In the genomic region with DNA sequence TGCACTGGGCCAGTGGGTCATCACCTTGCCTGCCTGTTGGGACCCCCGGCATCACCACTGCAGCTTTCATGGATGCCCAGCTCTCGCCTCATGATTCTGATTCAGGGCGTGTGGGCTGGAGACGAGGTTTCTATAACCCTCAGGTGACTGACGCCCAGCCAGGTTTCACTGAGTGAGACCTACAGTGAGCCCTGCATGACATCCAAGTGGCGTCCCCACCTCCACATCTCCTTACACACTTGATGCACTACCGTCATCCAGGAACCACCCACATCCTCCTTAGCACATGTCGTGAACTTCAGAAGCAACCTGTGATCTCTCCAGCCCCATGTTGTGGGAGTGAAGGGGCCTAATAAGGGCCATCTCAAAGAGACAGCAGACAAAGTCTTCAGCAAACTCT, we compare ENCODE assay signal across 18 cellular contexts.
A peak's percentile ranks its signal among the peaks of the same experiment; 100 is the strongest.
DNase-seq lines count a peak whose midpoint lies in the region; ATAC-seq and TF ChIP-seq lines count a peak whose summit lies in the region.
"Had no signal": no experiment of that assay in that cellular context is flagged by ENCODE, and none has a peak within 500 bp of the region (broad histone marks: within the 10 kb centered on the region; RNA-seq: fewer than 3 reads in every experiment).

No MANE protein-coding gene starts in this region.

- H3K27ac Mint-ChIP-seq in activated CD8-positive, alpha-beta T cell treated with anti-CD3 and anti-CD28 coated beads for 36 hours: no peak overlapping the region
- no peak overlapping the region for H3K27ac Mint-ChIP-seq in activated CD8-positive, alpha-beta T cell treated with anti-CD3 and anti-CD28 coated beads, Interleukin-2, amount 10 ng/mL, durations not matched to agents 7 days and 5 days
- H3K27ac Mint-ChIP-seq: B cell; CD4-positive, alpha-beta T cell; CD8-positive, alpha-beta T cell had no signal

- H3K4me3 ChIP-seq in HEK293 (ENCODE audit: low read depth, low read length): no peak overlapping the region
- H3K4me3 ChIP-seq: A549 had no signal

- intact Hi-C loops in activated CD8-positive, alpha-beta T cell treated with anti-CD3 and anti-CD28 coated beads for 36 hours (cut with micrococcal nuclease): no loop called here
- intact Hi-C loops in head of caudate nucleus (cut with DNase I): no loop called here

- H3K4me1 ChIP-seq in HEK293 (ENCODE audit: control insufficient read depth, insufficient read depth, low read length): no peaks in the 10 kb centered on the region
- H3K4me1 ChIP-seq: A549 had no signal

- peaks cover 22% of the 10 kb centered on the region for H3K27me3 Mint-ChIP-seq in activated CD8-positive, alpha-beta T cell treated with anti-CD3 and anti-CD28 coated beads for 36 hours
- peaks cover 7% of the 10 kb centered on the region for H3K27me3 Mint-ChIP-seq in activated CD8-positive, alpha-beta T cell treated with anti-CD3 and anti-CD28 coated beads, Interleukin-2, amount 10 ng/mL, durations not matched to agents 7 days and 5 days (ENCODE audit: low read depth)

- H3K4me3 Mint-ChIP-seq in activated CD8-positive, alpha-beta T cell treated with anti-CD3 and anti-CD28 coated beads for 36 hours: no peak overlapping the region
- H3K4me3 Mint-ChIP-seq in activated CD8-positive, alpha-beta T cell treated with anti-CD3 and anti-CD28 coated beads, Interleukin-2, amount 10 ng/mL, durations not matched to agents 7 days and 5 days: no peak overlapping the region
- H3K4me3 Mint-ChIP-seq: B cell; CD4-positive, alpha-beta T cell; CD8-positive, alpha-beta T cell had no signal

- TF ChIP-seq CTCF in activated CD8-positive, alpha-beta T cell treated with anti-CD3 and anti-CD28 coated beads for 36 hours (IDR thresholded peaks at IDR 0.05): no peak
- TF ChIP-seq CTCF in HEK293 (tag by site-specific recombination; IDR thresholded peaks at IDR 0.05): no peak

- DNase-seq in activated CD8-positive, alpha-beta T cell treated with anti-CD3 and anti-CD28 coated beads for 36 hours: peak; percentile 3
- no peak for DNase-seq in activated CD8-positive, alpha-beta T cell treated with anti-CD3 and anti-CD28 coated beads, Interleukin-2, amount 10 ng/mL, durations not matched to agents 7 days and 5 days
- DNase-seq in head of caudate nucleus: peak in 35 of 42 donors; percentile 15 to 87 (median 55)
- DNase-seq in NK-92 treated with Interleukin-12 subunit alpha and Interleukin-12 subunit beta, amount 100 ng/mL, for 24 hours (lab: John Stamatoyannopoulos, UW): no peak
- DNase-seq: AML-193; Calu3; CD4-positive, alpha-beta T cell; DMS79 treated with DMSO at 0.1 percent for 48 hours; GF-D8 had no signal

- CTCF ChIA-PET in activated CD8-positive, alpha-beta T cell treated with anti-CD3 and anti-CD28 coated beads for 36 hours (lab: Charles Lee): no interaction called here
- CTCF ChIA-PET in activated CD8-positive, alpha-beta T cell treated with anti-CD3 and anti-CD28 coated beads, Interleukin-2, amount 10 ng/mL, durations not matched to agents 7 days and 5 days (lab: Charles Lee): no interaction called here
- CTCF ChIA-PET in HEK293 (lab: Yijun Ruan, JAX): no interaction called here

- no peaks in the 10 kb centered on the region for H3K9me3 Mint-ChIP-seq in activated CD8-positive, alpha-beta T cell treated with anti-CD3 and anti-CD28 coated beads for 36 hours
- H3K9me3 Mint-ChIP-seq in activated CD8-positive, alpha-beta T cell treated with anti-CD3 and anti-CD28 coated beads, Interleukin-2, amount 10 ng/mL, durations not matched to agents 7 days and 5 days (ENCODE audit: insufficient read depth): no peaks in the 10 kb centered on the region
- H3K9me3 Mint-ChIP-seq: CD4-positive, alpha-beta T cell; CD8-positive, alpha-beta T cell had no signal

- H3K4me1 Mint-ChIP-seq in activated CD8-positive, alpha-beta T cell treated with anti-CD3 and anti-CD28 coated beads for 36 hours (ENCODE audit: low read depth): no peaks in the 10 kb centered on the region
- no peaks in the 10 kb centered on the region for H3K4me1 Mint-ChIP-seq in activated CD8-positive, alpha-beta T cell treated with anti-CD3 and anti-CD28 coated beads, Interleukin-2, amount 10 ng/mL, durations not matched to agents 7 days and 5 days (ENCODE audit: low read depth)
- H3K4me1 Mint-ChIP-seq: B cell had no signal

- H3K36me3 Mint-ChIP-seq in activated CD8-positive, alpha-beta T cell treated with anti-CD3 and anti-CD28 coated beads for 36 hours (ENCODE audit: low read depth): no peaks in the 10 kb centered on the region
- H3K36me3 Mint-ChIP-seq in activated CD8-positive, alpha-beta T cell treated with anti-CD3 and anti-CD28 coated beads, Interleukin-2, amount 10 ng/mL, durations not matched to agents 7 days and 5 days (ENCODE audit: low read depth): no peaks in the 10 kb centered on the region
- H3K36me3 Mint-ChIP-seq: CD8-positive, alpha-beta T cell had no signal

- H3K9me3 ChIP-seq in HEK293 (ENCODE audit: control insufficient read depth, insufficient read depth, low read depth, low read length): no peaks in the 10 kb centered on the region
- H3K9me3 ChIP-seq: A549, Caco-2 had no signal

- POLR2A ChIA-PET in activated CD8-positive, alpha-beta T cell treated with anti-CD3 and anti-CD28 coated beads for 36 hours (lab: Charles Lee): no interaction called here
- POLR2A ChIA-PET in activated CD8-positive, alpha-beta T cell treated with anti-CD3 and anti-CD28 coated beads, Interleukin-2, amount 10 ng/mL, durations not matched to agents 7 days and 5 days (lab: Charles Lee): no interaction called here
- POLR2A ChIA-PET in HEK293 (lab: Yijun Ruan, JAX): no interaction called here

- no peaks in the 10 kb centered on the region for H3K36me3 ChIP-seq in HEK293 (ENCODE audit: control insufficient read depth in 2 of 2, insufficient read depth in 1 of 2, low read length in 2 of 2)

- no peak overlapping the region for H3K27ac ChIP-seq in HEK293 (ENCODE audit: extremely low read depth, low read depth, low read length)
- H3K27ac ChIP-seq: 22Rv1, A549, C4-2B had no signal

- ATAC-seq in activated CD8-positive, alpha-beta T cell treated with anti-CD3 and anti-CD28 coated beads for 36 hours: no peak
- ATAC-seq in activated CD8-positive, alpha-beta T cell treated with anti-CD3 and anti-CD28 coated beads, Interleukin-2, amount 10 ng/mL, durations not matched to agents 7 days and 5 days: no peak
- ATAC-seq in HG03039 (IDR thresholded peaks at IDR 0.05; ENCODE audit: unreplicated experiment): no peak
- no peak for ATAC-seq in HG02759 (IDR thresholded peaks at IDR 0.05; ENCODE audit: unreplicated experiment)
- ATAC-seq: A549; CD8-positive, alpha-beta T cell had no signal

TF ChIP-seq in HEK293, 187 proteins besides CTCF, POLR2A, EP300 and RAD21:
- TF ChIP-seq, protein P1, sequence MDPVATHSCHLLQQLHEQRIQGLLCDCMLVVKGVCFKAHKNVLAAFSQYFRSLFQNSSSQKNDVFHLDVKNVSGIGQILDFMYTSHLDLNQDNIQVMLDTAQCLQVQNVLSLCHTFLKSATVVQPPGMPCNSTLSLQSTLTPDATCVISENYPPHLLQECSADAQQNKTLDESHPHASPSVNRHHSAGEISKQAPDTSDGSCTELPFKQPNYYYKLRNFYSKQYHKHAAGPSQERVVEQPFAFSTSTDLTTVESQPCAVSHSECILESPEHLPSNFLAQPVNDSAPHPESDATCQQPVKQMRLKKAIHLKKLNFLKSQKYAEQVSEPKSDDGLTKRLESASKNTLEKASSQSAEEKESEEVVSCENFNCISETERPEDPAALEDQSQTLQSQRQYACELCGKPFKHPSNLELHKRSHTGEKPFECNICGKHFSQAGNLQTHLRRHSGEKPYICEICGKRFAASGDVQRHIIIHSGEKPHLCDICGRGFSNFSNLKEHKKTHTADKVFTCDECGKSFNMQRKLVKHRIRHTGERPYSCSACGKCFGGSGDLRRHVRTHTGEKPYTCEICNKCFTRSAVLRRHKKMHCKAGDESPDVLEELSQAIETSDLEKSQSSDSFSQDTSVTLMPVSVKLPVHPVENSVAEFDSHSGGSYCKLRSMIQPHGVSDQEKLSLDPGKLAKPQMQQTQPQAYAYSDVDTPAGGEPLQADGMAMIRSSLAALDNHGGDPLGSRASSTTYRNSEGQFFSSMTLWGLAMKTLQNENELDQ (tag by site-specific recombination; IDR thresholded peaks at IDR 0.05; ENCODE audit: low read depth): no peak
- TF ChIP-seq BCL11A (tag by site-specific recombination; IDR thresholded peaks at IDR 0.05; ENCODE audit: low read depth) (no peak), KLF9 (tag by site-specific recombination; IDR thresholded peaks at IDR 0.05; ENCODE audit: low read depth) (no peak), ZFHX2 (tag by site-specific recombination; conservative IDR thresholded peaks at IDR 0.05) (0 out of 2 replicates have a peak, but pooled peaks have one; percentile 20), ZNF274 (IDR thresholded peaks at IDR 0.05; ENCODE audit: low read length) (no peak), ZNF274 (tag by site-specific recombination; IDR thresholded peaks at IDR 0.05; ENCODE audit: borderline replicate concordance) (no peak), ZEB2 (tag by site-specific recombination; IDR thresholded peaks at IDR 0.05) (no peak), ZNF621 (tag by site-specific recombination; IDR thresholded peaks at IDR 0.05) (no peak)
- TF ChIP-seq, protein P2, sequence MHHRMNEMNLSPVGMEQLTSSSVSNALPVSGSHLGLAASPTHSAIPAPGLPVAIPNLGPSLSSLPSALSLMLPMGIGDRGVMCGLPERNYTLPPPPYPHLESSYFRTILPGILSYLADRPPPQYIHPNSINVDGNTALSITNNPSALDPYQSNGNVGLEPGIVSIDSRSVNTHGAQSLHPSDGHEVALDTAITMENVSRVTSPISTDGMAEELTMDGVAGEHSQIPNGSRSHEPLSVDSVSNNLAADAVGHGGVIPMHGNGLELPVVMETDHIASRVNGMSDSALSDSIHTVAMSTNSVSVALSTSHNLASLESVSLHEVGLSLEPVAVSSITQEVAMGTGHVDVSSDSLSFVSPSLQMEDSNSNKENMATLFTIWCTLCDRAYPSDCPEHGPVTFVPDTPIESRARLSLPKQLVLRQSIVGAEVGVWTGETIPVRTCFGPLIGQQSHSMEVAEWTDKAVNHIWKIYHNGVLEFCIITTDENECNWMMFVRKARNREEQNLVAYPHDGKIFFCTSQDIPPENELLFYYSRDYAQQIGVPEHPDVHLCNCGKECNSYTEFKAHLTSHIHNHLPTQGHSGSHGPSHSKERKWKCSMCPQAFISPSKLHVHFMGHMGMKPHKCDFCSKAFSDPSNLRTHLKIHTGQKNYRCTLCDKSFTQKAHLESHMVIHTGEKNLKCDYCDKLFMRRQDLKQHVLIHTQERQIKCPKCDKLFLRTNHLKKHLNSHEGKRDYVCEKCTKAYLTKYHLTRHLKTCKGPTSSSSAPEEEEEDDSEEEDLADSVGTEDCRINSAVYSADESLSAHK (tag by site-specific recombination; IDR thresholded peaks at IDR 0.05): no peak

Comparison
In these comparisons a context has a peak if more than half of its experiments do, and no peak if none do; other contexts are left out.
1. DNase-seq: peak in activated CD8-positive, alpha-beta T cell treated with anti-CD3 and anti-CD28 coated beads for 36 hours (single experiment) and head of caudate nucleus (35 of 42); none in activated CD8-positive, alpha-beta T cell treated with anti-CD3 and anti-CD28 coated beads, Interleukin-2, amount 10 ng/mL, durations not matched to agents 7 days and 5 days (single experiment) and NK-92 treated with Interleukin-12 subunit alpha and Interleukin-12 subunit beta, amount 100 ng/mL, for 24 hours (single experiment).